8 cellular contexts compared by ENCODE assay signal in the genomic region with DNA sequence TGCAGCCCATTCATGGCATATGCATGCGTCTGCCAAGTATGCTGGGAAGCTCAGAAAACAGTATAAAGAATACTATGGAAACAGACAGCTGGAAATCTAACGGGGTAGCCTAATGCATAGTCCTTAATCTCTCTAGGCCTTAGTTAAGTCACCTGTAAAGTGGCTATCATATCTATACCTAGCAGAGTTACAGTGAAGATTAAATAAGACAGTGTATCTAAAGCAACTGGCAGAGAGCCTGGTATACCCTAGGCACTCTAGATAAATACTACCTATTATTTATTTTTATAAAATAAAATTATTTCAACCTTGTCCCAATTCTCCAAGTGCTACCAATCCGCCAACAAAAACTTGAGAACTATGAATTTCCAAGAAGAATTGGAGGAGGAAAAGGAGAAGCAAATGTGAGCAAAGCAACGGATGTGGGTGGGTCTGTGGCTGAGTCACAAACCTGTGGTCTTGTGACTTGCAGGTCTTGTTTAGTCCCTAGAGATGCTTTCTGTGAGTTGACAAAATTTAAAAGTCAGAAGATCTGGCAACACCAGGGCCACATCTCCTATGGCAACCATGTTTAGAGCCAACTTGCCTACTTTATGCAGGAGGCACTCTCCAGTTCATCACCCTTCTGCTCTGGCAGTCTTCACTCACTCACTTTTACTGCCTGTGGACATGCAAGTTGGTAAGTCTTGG.
DNase-seq lines count a peak whose midpoint lies in the region; ATAC-seq and TF ChIP-seq lines count a peak whose summit lies in the region.

No MANE protein-coding gene starts in this region.

- no peak for TF ChIP-seq CTCF in foreskin fibroblast (IDR thresholded peaks at IDR 0.05; ENCODE audit: low read depth, low read length)

- no peak overlapping the region for H3K4me3 Mint-ChIP-seq in activated T-cell treated with anti-CD3 and anti-CD28 coated beads, Interleukin-2, amount 50 U/mL, for 72 hours

- no peaks in the 10 kb centered on the region for H3K9me3 ChIP-seq in mesenchymal stem cell (ENCODE audit: control insufficient read depth, low read length)

- H3K79me1 ChIP-seq in mesenchymal stem cell (replicated peaks; ENCODE audit: low read length, poor library complexity, severe bottlenecking): no peaks in the 10 kb centered on the region

- H3K4me1 ChIP-seq in mesenchymal stem cell (ENCODE audit: control insufficient read depth, insufficient read depth, low read depth, low read length): no peaks in the 10 kb centered on the region

- H4K91ac ChIP-seq in mesenchymal stem cell (ENCODE audit: low read length): no peak overlapping the region

- no peak overlapping the region for H3K4me2 ChIP-seq in mesenchymal stem cell (ENCODE audit: low read length, poor library complexity, severe bottlenecking)

- no peaks in the 10 kb centered on the region for H3K36me3 Mint-ChIP-seq in activated T-cell treated with anti-CD3 and anti-CD28 coated beads, Interleukin-2, amount 50 U/mL, for 72 hours (ENCODE audit: insufficient read depth in 2 of 2)

- ATAC-seq in GM19395 (IDR thresholded peaks at IDR 0.05; ENCODE audit: unreplicated experiment): peak; percentile 91
- peak; percentile 92 for ATAC-seq in HG03342 (IDR thresholded peaks at IDR 0.05; ENCODE audit: unreplicated experiment)
- ATAC-seq in activated T-cell treated with anti-CD3 and anti-CD28 coated beads, Interleukin-2, amount 50 U/mL, for 72 hours (replicated peaks in 1 of 2): peak; percentile 83 to 93
- no peak for ATAC-seq in GM21528 (IDR thresholded peaks at IDR 0.05; ENCODE audit: low FRiP score, unreplicated experiment)

- peak; percentile 15 for DNase-seq in ELR (ENCODE audit: low read depth)
- peak; percentile 32 to 33 for DNase-seq in activated T-cell treated with anti-CD3 and anti-CD28 coated beads, Interleukin-2, amount 50 U/mL, for 72 hours
- DNase-seq in mesenchymal stem cell: no peak
- no peak for DNase-seq in posterior vena cava (ENCODE audit: low spot score)
- DNase-seq in foreskin fibroblast: no peak

- no peak overlapping the region for H3K9ac ChIP-seq in mesenchymal stem cell (ENCODE audit: low read length)

- WGBS in mesenchymal stem cell: 89% methylated on average over 3 of the region's 4 CpGs

- no peak overlapping the region for H2AFZ ChIP-seq in mesenchymal stem cell (ENCODE audit: low read depth, low read length)

- no peaks in the 10 kb centered on the region for H3K36me3 ChIP-seq in mesenchymal stem cell (ENCODE audit: control insufficient read depth in 1 of 2, insufficient read depth in 2 of 2, low read depth in 1 of 2, low read length in 2 of 2)

- no peaks in the 10 kb centered on the region for H3K9me3 Mint-ChIP-seq in activated T-cell treated with anti-CD3 and anti-CD28 coated beads, Interleukin-2, amount 50 U/mL, for 72 hours

- H3K23ac ChIP-seq in mesenchymal stem cell (ENCODE audit: low read length in 2 of 2): no peak overlapping the region

- H3K4me3 ChIP-seq in mesenchymal stem cell (ENCODE audit: insufficient read depth in 1 of 2, low read depth in 1 of 2, low read length in 2 of 2) (no peak overlapping the region), foreskin fibroblast (ENCODE audit: low read depth in 1 of 2, low read length in 2 of 2) (no peak overlapping the region)

- no peak overlapping the region for H2BK5ac ChIP-seq in mesenchymal stem cell (ENCODE audit: low read depth, low read length, poor library complexity, severe bottlenecking)

- no peak overlapping the region for H2BK120ac ChIP-seq in mesenchymal stem cell (ENCODE audit: low read depth, low read length)

- H3K27ac ChIP-seq in mesenchymal stem cell (ENCODE audit: low read length, poor library complexity, severe bottlenecking): no peak overlapping the region

- peaks cover 8% of the 10 kb centered on the region for H3K4me1 Mint-ChIP-seq in activated T-cell treated with anti-CD3 and anti-CD28 coated beads, Interleukin-2, amount 50 U/mL, for 72 hours (ENCODE audit: low read depth)

- no peak overlapping the region for H2BK12ac ChIP-seq in mesenchymal stem cell (ENCODE audit: low read length in 2 of 2)

- H2AK5ac ChIP-seq in mesenchymal stem cell (ENCODE audit: low read length, severe bottlenecking): no peak overlapping the region

- no peaks in the 10 kb centered on the region for H3K27me3 Mint-ChIP-seq in activated T-cell treated with anti-CD3 and anti-CD28 coated beads, Interleukin-2, amount 50 U/mL, for 72 hours (ENCODE audit: low read depth)

- intact Hi-C loops in posterior vena cava (cut with DNase I): no loop called here

- no peak overlapping the region for H2BK15ac ChIP-seq in mesenchymal stem cell (ENCODE audit: low read depth, poor library complexity, severe bottlenecking)

- H3K18ac ChIP-seq in mesenchymal stem cell (ENCODE audit: low read depth in 1 of 2, low read length in 2 of 2): no peak overlapping the region

- no peaks in the 10 kb centered on the region for H3K27me3 ChIP-seq in mesenchymal stem cell (ENCODE audit: control insufficient read depth in 1 of 2, insufficient read depth in 1 of 2, low read length in 2 of 2)

- no peak overlapping the region for H3K4ac ChIP-seq in mesenchymal stem cell (ENCODE audit: low read depth in 1 of 2, low read length in 2 of 2)

- no peak overlapping the region for H3K27ac Mint-ChIP-seq in activated T-cell treated with anti-CD3 and anti-CD28 coated beads, Interleukin-2, amount 50 U/mL, for 72 hours

- H3K14ac ChIP-seq in mesenchymal stem cell (ENCODE audit: low read length in 2 of 2): no peak overlapping the region

- H4K8ac ChIP-seq in mesenchymal stem cell (ENCODE audit: low read length): no peak overlapping the region

Comparison
In these comparisons a context has a peak if more than half of its experiments do, and no peak if none do; other contexts are left out.
1. DNase-seq: peak in ELR (single experiment) and activated T-cell treated with anti-CD3 and anti-CD28 coated beads, Interleukin-2, amount 50 U/mL, for 72 hours (2 of 2); none in mesenchymal stem cell (single experiment), posterior vena cava (single experiment) and foreskin fibroblast (0 of 2).